In the genomic region with DNA sequence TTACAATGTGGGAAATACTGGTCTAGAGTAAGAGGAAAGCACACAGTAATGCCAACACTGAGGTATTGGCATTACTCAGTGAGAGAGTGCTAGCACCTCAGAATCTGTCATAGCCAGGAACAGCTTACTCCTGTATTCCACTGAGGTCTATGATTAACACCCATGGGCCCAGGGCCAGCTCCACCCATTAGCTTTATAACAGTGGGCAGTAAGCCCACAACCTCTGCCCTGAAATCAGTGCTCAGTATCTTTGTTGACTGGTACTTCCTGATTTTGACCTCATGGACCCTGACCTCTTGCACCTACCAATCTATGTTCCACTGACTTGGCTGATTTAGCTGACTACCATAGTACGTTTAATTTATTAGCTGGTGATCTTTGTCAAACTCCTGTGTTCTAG, we compare ENCODE assay signal across 16 cellular contexts. TPM values are rescaled to one million over a fixed set of nuclear protein-coding genes. Genes with fewer than 3 reads are reported as not detected.
"Had no signal": no experiment of that assay in that cellular context is flagged by ENCODE, and none has a peak within 500 bp of the region (broad histone marks: within the 10 kb centered on the region; RNA-seq: fewer than 3 reads in every experiment).

No MANE protein-coding gene starts in this region.

- H3K4me1 Mint-ChIP-seq: activated naive CD8-positive, alpha-beta T cell treated with anti-CD3 and anti-CD28 coated beads for 36 hours had no signal

- DNase-seq: activated gamma-delta T cell; activated naive CD8-positive, alpha-beta T cell treated with anti-CD3 and anti-CD28 coated beads for 36 hours; activated T-cell treated with anti-CD3 and anti-CD28 coated beads, Interleukin-2, amount 50 U/mL, for 24 hours; caudate nucleus; effector CD4-positive, alpha-beta T cell; hippocampal formation; nucleus accumbens; sigmoid colon; stimulated activated CD4-positive, alpha-beta T cell treated with anti-CD3 and anti-CD28 coated beads, Interleukin-12 subunit alpha, Interleukin-12 subunit beta, amount 100 ng/mL, for 4 hours; stimulated activated naive CD4-positive, alpha-beta T cell treated with Interleukin-2 at 50 U/mL for 16 hours; upper lobe of left lung had no signal

- H3K36me3 Mint-ChIP-seq: activated naive CD8-positive, alpha-beta T cell treated with anti-CD3 and anti-CD28 coated beads for 36 hours had no signal

- H3K9me3 ChIP-seq: prostate gland, sigmoid colon, suprapubic skin, upper lobe of left lung had no signal

- H3K4me3 ChIP-seq: coronary artery, prostate gland, sigmoid colon, suprapubic skin, upper lobe of left lung had no signal

- H3K4me3 Mint-ChIP-seq: activated naive CD8-positive, alpha-beta T cell treated with anti-CD3 and anti-CD28 coated beads for 36 hours; activated T-cell treated with anti-CD3 and anti-CD28 coated beads, Interleukin-2, amount 50 U/mL, for 24 hours; natural killer cell treated with Interleukin-12 subunit alpha and Interleukin-12 subunit beta and Interleukin-15 and Interleukin-18, amount 100 ng/mL, for 72 hours had no signal

- H3K9me3 Mint-ChIP-seq: activated naive CD8-positive, alpha-beta T cell treated with anti-CD3 and anti-CD28 coated beads for 36 hours; activated T-cell treated with anti-CD3 and anti-CD28 coated beads, Interleukin-2, amount 50 U/mL, for 24 hours; natural killer cell treated with Interleukin-12 subunit alpha and Interleukin-12 subunit beta and Interleukin-15 and Interleukin-18, amount 100 ng/mL, for 72 hours had no signal

- H3K27me3 Mint-ChIP-seq: activated naive CD8-positive, alpha-beta T cell treated with anti-CD3 and anti-CD28 coated beads for 36 hours had no signal

- H3K27ac Mint-ChIP-seq: activated naive CD8-positive, alpha-beta T cell treated with anti-CD3 and anti-CD28 coated beads for 36 hours; activated T-cell treated with anti-CD3 and anti-CD28 coated beads, Interleukin-2, amount 50 U/mL, for 24 hours; natural killer cell treated with Interleukin-12 subunit alpha and Interleukin-12 subunit beta and Interleukin-15 and Interleukin-18, amount 100 ng/mL, for 72 hours had no signal

- H3K27me3 ChIP-seq: sigmoid colon, suprapubic skin, upper lobe of left lung had no signal

- H3K36me3 ChIP-seq: prostate gland, sigmoid colon, suprapubic skin, upper lobe of left lung had no signal

- ATAC-seq: natural killer cell treated with Interleukin-12 subunit alpha and Interleukin-12 subunit beta and Interleukin-15 and Interleukin-18, amount 100 ng/mL, for 72 hours had no signal

- H3K4me1 ChIP-seq: prostate gland, sigmoid colon, suprapubic skin, upper lobe of left lung had no signal

RNA-seq across cellular contexts. Expression of a gene that starts 58.0 kb away (rescaled TPM):
- total RNA-seq: glomerular endothelial cell had no signal
